8 cellular contexts compared by ENCODE assay signal in genomic region chr20:23622839-23623343, GRCh38. TPM values are rescaled to one million over a fixed set of nuclear protein-coding genes. Genes with fewer than 3 reads are reported as not detected.
DNase-seq lines count a peak whose midpoint lies in the region; ATAC-seq, FAIRE-seq and TF ChIP-seq lines count a peak whose summit lies in the region.
"Had no signal": no experiment of that assay in that cellular context is flagged by ENCODE, and none has a peak within 500 bp of the region (broad histone marks: within the 10 kb centered on the region; RNA-seq: fewer than 3 reads in every experiment).

No MANE protein-coding gene starts in this region.

- H3K27ac ChIP-seq in urinary bladder (ENCODE audit: low read depth) = peak overlapping the region; percentile 79
- H3K27ac ChIP-seq: VCaP had no signal

- ATAC-seq in GM18868 (IDR thresholded peaks at IDR 0.05; ENCODE audit: unreplicated experiment) (peak; percentile 95), left colon (peak; percentile 93), HG03025 (IDR thresholded peaks at IDR 0.05; ENCODE audit: low FRiP score, unreplicated experiment) (no peak)

- POLR2A ChIA-PET in GM10248 (lab: Yijun Ruan, JAX) = no interaction called here

- CTCF ChIA-PET in GM10248 (lab: Yijun Ruan, JAX) = interaction anchor here (0.9 to 1.3 kb wide), 2 partner anchors 12 to 16 kb away, joined by 5 read pairs; no protein-coding TSS in a partner anchor

- intact Hi-C loops in left colon (cut with DNase I, micrococcal nuclease) = loop anchor here in 1 of 2 donors (10.0 kb wide), 1 partner anchor 268 kb away; the partner anchor contains the start of gene NXT1

- no peaks in the 10 kb centered on the region for H3K4me1 ChIP-seq in urinary bladder (ENCODE audit: insufficient read depth)

- no peaks in the 10 kb centered on the region for H3K36me3 ChIP-seq in urinary bladder (ENCODE audit: insufficient read depth)

- DNase-seq in HTR-8/SVneo (ENCODE audit: insufficient read length, low spot score) (peak; percentile 67), brain pericyte (ENCODE audit: low read depth, low spot score) (peak; percentile 69), left colon (peak; percentile 51 to 65), GM10248 (ENCODE audit: extremely low spot score) (no peak)

- peak overlapping the region; percentile 13 for H3K4me3 ChIP-seq in urinary bladder (ENCODE audit: low read depth, low read length)

- FAIRE-seq in HTR-8/SVneo (lab: Jason Lieb, UNC) = no peak

- 10% methylated on average over 4 of the region's 4 CpGs for WGBS in urinary bladder

- TF ChIP-seq CTCF in GM10248 (IDR thresholded peaks at IDR 0.05; ENCODE audit: control extremely low read depth, extremely low read depth, low read depth, missing control alignments) = no peak

RNA-seq across cellular contexts. Expression of gene CST3, which starts 14.9 kb away (rescaled TPM):
- total RNA-seq in left colon (1,000 to 10,000 TPM in 1 of 2 donors, 100 to 1,000 TPM in 1; 863 to 1,131 TPM), urinary bladder (166 TPM)
- 1,484 TPM for polyA plus RNA-seq in urinary bladder

RNA-seq across cellular contexts. Expression of gene CST9, which starts 17.2 kb away (rescaled TPM):
- total RNA-seq in left colon (not detected), urinary bladder (not detected)
- not detected for polyA plus RNA-seq in urinary bladder

RNA-seq across cellular contexts. Expression of gene CST9L, which starts 54.6 kb away (rescaled TPM):
- total RNA-seq in left colon (not detected), urinary bladder (not detected)
- polyA plus RNA-seq in urinary bladder = not detected
